Comparison of ENCODE assay signal across 26 cellular contexts in the genomic region with DNA sequence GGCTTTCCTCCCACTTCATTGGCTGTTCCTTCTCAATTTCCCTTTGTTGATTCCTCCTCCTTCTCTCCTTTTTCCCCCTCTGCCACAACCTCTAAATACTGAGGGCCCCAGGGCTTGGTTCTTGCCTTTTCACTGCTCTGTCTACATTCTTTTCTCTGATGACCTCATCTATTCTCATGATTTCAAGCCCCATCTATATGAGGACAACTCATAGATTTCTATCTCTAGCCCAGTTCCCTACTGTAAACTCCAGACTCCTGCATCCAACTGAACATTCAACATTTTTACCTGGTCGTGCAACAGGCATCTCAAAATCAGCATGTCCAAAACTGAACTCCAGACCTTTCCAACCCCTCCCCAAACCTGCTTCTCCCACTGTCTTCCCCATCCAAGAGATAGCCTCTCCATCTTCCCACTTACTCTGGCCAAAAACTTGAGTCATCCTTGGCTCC. TPM values are rescaled to one million over a fixed set of nuclear protein-coding genes. Genes with fewer than 3 reads are reported as not detected.
DNase-seq lines count a peak whose midpoint lies in the region; ATAC-seq, FAIRE-seq and TF ChIP-seq lines count a peak whose summit lies in the region.
"Had no signal": no experiment of that assay in that cellular context is flagged by ENCODE, and none has a peak within 500 bp of the region (broad histone marks: within the 10 kb centered on the region; RNA-seq: fewer than 3 reads in every experiment).

No MANE protein-coding gene starts in this region.

- POLR2A ChIA-PET in Panc1 (lab: Charles Lee) (no interaction called here), H1 (lab: Charles Lee; ENCODE audit: partially characterized antibody) (interaction anchor here (4.2 kb wide), 1 partner anchor 11 kb away, joined by 46 read pairs; a partner anchor contains a TSS)

- H4K8ac ChIP-seq in H1 (ENCODE audit: extremely low read depth, insufficient read depth, low read length) (no peak overlapping the region), mesendoderm (ENCODE audit: low read depth, low read length) (no peak overlapping the region)

- TF ChIP-seq RAD21 in H1 (IDR thresholded peaks at IDR 0.05 in 1 of 2, conservative IDR thresholded peaks at IDR 0.05 in 1 of 2; ENCODE audit: low read depth in 2 of 2, low read length in 2 of 2): no peak

- H2AK5ac ChIP-seq in H1 (ENCODE audit: low read depth, low read length) (no peak overlapping the region), mesendoderm (ENCODE audit: low read length) (no peak overlapping the region)

- H3K4me1 ChIP-seq in Panc1 (ENCODE audit: control insufficient read depth, insufficient read depth, low read length) (peaks cover 4% of the 10 kb centered on the region; the same call in 1 of the 2 replicates), H1 (replicated peaks in 1 of 4; ENCODE audit: control insufficient read depth in 3 of 4, insufficient read depth in 4 of 4, low read length in 3 of 4) (no peaks in the 10 kb centered on the region), mesendoderm (ENCODE audit: control insufficient read depth, low read depth, low read length) (no peaks in the 10 kb centered on the region), lower lobe of right lung (peaks cover 4% of the 10 kb centered on the region)

- CTCF ChIA-PET in Panc1 (lab: Charles Lee) (no interaction called here), H1 (lab: Charles Lee; ENCODE audit: partially characterized antibody) (interaction anchor here (0.5 to 2.0 kb wide), 5 partner anchors 22 to 116 kb away, joined by 3 to 5 read pairs (median 4); no protein-coding TSS in a partner anchor)

- no peak overlapping the region for H4K91ac ChIP-seq in H1 (replicated peaks; ENCODE audit: insufficient read length, low read length)

- no peak for TF ChIP-seq EP300 in H1 (IDR thresholded peaks at IDR 0.05; ENCODE audit: borderline replicate concordance in 1 of 2, low read depth in 2 of 2, low read length in 2 of 2)

- DNase-seq in GM20000 (ENCODE audit: low spot score) (peak; percentile 4), Panc1 (ENCODE audit: low read depth, low spot score) (no peak), H1 (ENCODE audit: low read depth in 1 of 2, low spot score in 2 of 2) (no peak), mesendoderm (peak; percentile 37), KG1 (lab: John Stamatoyannopoulos, UW) (no peak), globus pallidus (ENCODE audit: low spot score) (no peak), lower lobe of right lung (no peak), GF-D8 (lab: John Stamatoyannopoulos, UW) (no peak)
- DNase-seq: activated CD4-positive, alpha-beta T cell treated with anti-CD3 and anti-CD28 coated beads for 4 hours; activated naive CD4-positive, alpha-beta T cell treated with anti-CD3 and anti-CD28 coated beads, Interleukin-2, amount 10 ng/mL, durations not matched to agents 7 days and 5 days; activated T-cell treated with anti-CD3 and anti-CD28 coated beads, Interleukin-2, amount 50 U/mL, for 72 hours; aorta; CD8-positive, alpha-beta memory T cell; central memory CD4-positive, alpha-beta T cell; DMS53; dorsolateral prefrontal cortex; erythroblast; NCI-H187 treated with DMSO at 0.1 percent for 48 hours; NCI-H2227 treated with DMSO at 0.1 percent for 48 hours; NCI-H82; occipital lobe; retina; stomach; transverse colon had no signal

- no TSS peak for BruUV-seq in Panc1 (replicated peaks; lab: Mats Ljungman, UMichigan)

- H3K9me3 ChIP-seq in Panc1 (ENCODE audit: control insufficient read depth, insufficient read depth, low read depth, low read length): no peaks in the 10 kb centered on the region
- H3K9me3 ChIP-seq in H1 (ENCODE audit: insufficient read depth in 2 of 2, low read depth in 1 of 2, low read length in 1 of 2): no peaks in the 10 kb centered on the region
- no peaks in the 10 kb centered on the region for H3K9me3 ChIP-seq in lower lobe of right lung
- H3K9me3 ChIP-seq: spleen, stomach, transverse colon had no signal

- no peaks in the 10 kb centered on the region for H3K79me1 ChIP-seq in H1 (ENCODE audit: low read depth, low read length)
- no peaks in the 10 kb centered on the region for H3K79me1 ChIP-seq in mesendoderm (ENCODE audit: low read length)

- peak overlapping the region; percentile 32 for H3K56ac ChIP-seq in H1 (replicated peaks; ENCODE audit: insufficient read length, low read depth, low read length)
- no peak overlapping the region for H3K56ac ChIP-seq in mesendoderm (ENCODE audit: low read length)

- in situ Hi-C loops in Panc1 (cut with HindIII; ENCODE audit: low pct_unique_long_range_greater_than_20kb, low sequenced_read_pairs): no loop called here

- no peak overlapping the region for H3K14ac ChIP-seq in H1 (ENCODE audit: insufficient read length)

- no peak overlapping the region for H3K18ac ChIP-seq in H1 (ENCODE audit: extremely low read depth, low read length)
- no peak overlapping the region for H3K18ac ChIP-seq in mesendoderm (ENCODE audit: low read length)

- H3K4me2 ChIP-seq in H1 (ENCODE audit: insufficient read depth in 1 of 2, low read depth in 2 of 2, low read length in 2 of 2) (no peak overlapping the region), mesendoderm (ENCODE audit: low read length) (no peak overlapping the region)

- no peak overlapping the region; the same call in 1 of the 2 replicates for H3K27ac ChIP-seq in Panc1 (ENCODE audit: low read length)
- H3K27ac ChIP-seq in H1 (ENCODE audit: low read depth, low read length): no peak overlapping the region
- no peak overlapping the region for H3K27ac ChIP-seq in mesendoderm (ENCODE audit: low read depth, low read length)
- H3K27ac ChIP-seq in lower lobe of right lung: no peak overlapping the region
- H3K27ac ChIP-seq: dorsolateral prefrontal cortex, spleen, stomach, transverse colon had no signal

- TF ChIP-seq CTCF in GM20000 (IDR thresholded peaks at IDR 0.05; ENCODE audit: extremely low read depth, missing control alignments): no peak
- no peak for TF ChIP-seq CTCF in Panc1 (IDR thresholded peaks at IDR 0.05)
- no peak for TF ChIP-seq CTCF in H1 (IDR thresholded peaks at IDR 0.05; ENCODE audit: control extremely low read depth in 1 of 3, insufficient read depth in 1 of 3, low read depth in 1 of 3, low read length in 3 of 3)
- TF ChIP-seq CTCF in lower lobe of right lung (IDR thresholded peaks at IDR 0.05): no peak

- H2BK12ac ChIP-seq in H1 (ENCODE audit: low read depth, low read length): no peak overlapping the region

- H2BK15ac ChIP-seq in H1 (ENCODE audit: low read length) (no peak overlapping the region), mesendoderm (replicated peaks; ENCODE audit: low read depth) (no peak overlapping the region)

- H2BK120ac ChIP-seq in H1 (replicated peaks; ENCODE audit: low read depth, low read length): no peak overlapping the region
- no peak overlapping the region for H2BK120ac ChIP-seq in mesendoderm (ENCODE audit: low read depth, low read length)

- H2AFZ ChIP-seq in H1 (ENCODE audit: low read length): no peak overlapping the region

- no peak for TF ChIP-seq POLR2A in H1 (IDR thresholded peaks at IDR 0.05; ENCODE audit: control extremely low read depth in 1 of 2, low read depth in 2 of 2, low read length in 2 of 2)

- 100% methylated on average over 1 of the region's 1 CpG; no CpG with 5 or more reads in 1 of the 2 experiments for WGBS in H1 (ENCODE audit: extremely low coverage in 1 of 2, insufficient coverage in 1 of 2, insufficient read length in 1 of 2, insufficient replicate concordance in 2 of 2, low coverage in 1 of 2, low lambda C conversion rate in 2 of 2, missing lambda C conversion rate in 1 of 2), 2 experiments
- no CpG with 5 or more reads among the region's 1 CpG for WGBS in mesendoderm (ENCODE audit: extremely low coverage, insufficient coverage, low lambda C conversion rate)

- no peaks in the 10 kb centered on the region for H4K20me1 ChIP-seq in H1 (replicated peaks in 1 of 2; ENCODE audit: control insufficient read depth in 1 of 2, insufficient read depth in 2 of 2, low read length in 2 of 2)

- H3K36me3 ChIP-seq in Panc1 (ENCODE audit: control insufficient read depth, insufficient read depth, low read length) (no peaks in the 10 kb centered on the region), H1 (ENCODE audit: control insufficient read depth in 2 of 4, insufficient read depth in 4 of 4, low read length in 3 of 4) (no peaks in the 10 kb centered on the region), mesendoderm (ENCODE audit: control insufficient read depth, insufficient read depth, low read length) (no peaks in the 10 kb centered on the region), lower lobe of right lung (no peaks in the 10 kb centered on the region)
- H3K36me3 ChIP-seq: spleen, stomach, transverse colon had no signal

- peak; percentile 75; the same call in 1 of the 2 replicates for ATAC-seq in Panc1
- ATAC-seq in lower lobe of right lung: no peak
- ATAC-seq: activated T-cell treated with anti-CD3 and anti-CD28 coated beads, Interleukin-2, amount 50 U/mL, for 72 hours had no signal

- no peak overlapping the region for H4K5ac ChIP-seq in H1 (ENCODE audit: insufficient read length, low read depth, low read length)
- H4K5ac ChIP-seq in mesendoderm (ENCODE audit: low read length): no peak overlapping the region

- intact Hi-C loops in Panc1 (cut with micrococcal nuclease; ENCODE audit: unreplicated experiment) (no loop called here), lower lobe of right lung (cut with DNase I) (no loop called here)

- H3K27me3 ChIP-seq in Panc1 (ENCODE audit: control insufficient read depth, insufficient read depth, low read length) (no peaks in the 10 kb centered on the region), H1 (replicated peaks in 1 of 4; ENCODE audit: control insufficient read depth in 3 of 4, extremely low read depth in 1 of 4, insufficient read depth in 3 of 4, low read length in 3 of 4) (no peaks in the 10 kb centered on the region), mesendoderm (ENCODE audit: insufficient read depth, low read length, poor library complexity) (no peaks in the 10 kb centered on the region), lower lobe of right lung (ENCODE audit: low read depth) (no peaks in the 10 kb centered on the region)
- H3K27me3 ChIP-seq: dorsolateral prefrontal cortex, spleen, stomach, transverse colon had no signal

- no peak overlapping the region for H2BK20ac ChIP-seq in H1 (ENCODE audit: low read length)

- H3K9ac ChIP-seq in H1 (replicated peaks in 1 of 4; ENCODE audit: extremely low read depth in 1 of 4, low read depth in 3 of 4, low read length in 3 of 4) (no peak overlapping the region), mesendoderm (ENCODE audit: low read length) (no peak overlapping the region)

- H3K23me2 ChIP-seq in H1 (ENCODE audit: low read depth, low read length): no peaks in the 10 kb centered on the region

- H3K4me3 ChIP-seq in Panc1 (ENCODE audit: low read depth in 2 of 2, low read length in 2 of 2) (no peak overlapping the region), H1 (ENCODE audit: extremely low read depth in 1 of 4, insufficient read depth in 2 of 4, low read depth in 3 of 4, low read length in 4 of 4) (no peak overlapping the region), mesendoderm (ENCODE audit: low read length) (no peak overlapping the region), lower lobe of right lung (no peak overlapping the region)
- H3K4me3 ChIP-seq: dorsolateral prefrontal cortex, spleen, stomach, transverse colon had no signal

- no peak overlapping the region for H3K4ac ChIP-seq in H1 (replicated peaks; ENCODE audit: insufficient read length, low read depth, low read length)
- H3K4ac ChIP-seq in mesendoderm (ENCODE audit: low read depth, low read length): no peak overlapping the region

- FAIRE-seq in H1 (lab: Jason Lieb, UNC): no peak
- FAIRE-seq: frontal cortex had no signal

- H2BK5ac ChIP-seq in H1 (ENCODE audit: low read depth, low read length) (no peak overlapping the region), mesendoderm (ENCODE audit: low read length) (no peak overlapping the region)

- H3K79me2 ChIP-seq in H1 (ENCODE audit: control insufficient read depth in 1 of 2, insufficient read depth in 2 of 2, low read length in 2 of 2): no peaks in the 10 kb centered on the region
- no peaks in the 10 kb centered on the region for H3K79me2 ChIP-seq in mesendoderm (ENCODE audit: control insufficient read depth, insufficient read depth, low read length)

- H3K23ac ChIP-seq in H1 (ENCODE audit: insufficient read length) (no peak overlapping the region), mesendoderm (ENCODE audit: low read length) (no peak overlapping the region)

RNA-seq across cellular contexts. Expression of a gene that starts 11.5 kb away (rescaled TPM):
- total RNA-seq in Panc1 (2021; ENCODE audit: unreplicated experiment) (31.3 TPM), lower lobe of right lung (57.7 TPM)
- 40.2 TPM for polyA plus RNA-seq in Panc1 (2012; ENCODE audit: insufficient read length)
- total RNA-seq in H1 (2021; fragmentation: NEBNext Ultra II Directional; extraction: Animal tissue kit (Norgen Biotek cat#: 25700)): 25.1 and 25.5 TPM in 2 replicates
- polyA plus RNA-seq in H1 (2011; rRNA removed): 11.3 and 17.3 TPM in 2 replicates
- 6.0 TPM for polyA plus RNA-seq in H1 (2011; cell fraction: cytosol; rRNA removed)
- polyA plus RNA-seq in H1 (2011; cell fraction: nucleus; rRNA removed): 16.9 TPM
- 17.6 to 24.0 TPM (median 21.1 TPM) in 4 replicates for polyA plus RNA-seq in H1 (2012, experiment 1 of 2)
- polyA plus RNA-seq in H1 (2012, experiment 2 of 2): 16.8 TPM
- polyA plus RNA-seq in H1 (2013, experiment 1 of 2): 37.1 TPM
- polyA plus RNA-seq in H1 (2013, experiment 2 of 2): 31.2 TPM
- polyA minus RNA-seq in H1 (2011; rRNA and poly(A)+ RNA removed): 7.7 and 11.4 TPM in 2 replicates
- polyA minus RNA-seq in H1 (2011; cell fraction: cytosol; rRNA and poly(A)+ RNA removed): 11.7 TPM
- polyA minus RNA-seq in H1 (2011; cell fraction: nucleus; rRNA and poly(A)+ RNA removed): 11.3 TPM
- polyA plus RNA-seq in mesendoderm (2013, experiment 1 of 2): 22.3 TPM
- 22.0 TPM for polyA plus RNA-seq in mesendoderm (2013, experiment 2 of 2)

Comparison
In these comparisons a context has a peak if more than half of its experiments do, and no peak if none do; other contexts are left out.
1. DNase-seq: peak in GM20000 (single experiment) and mesendoderm (single experiment); none in Panc1 (single experiment), H1 (0 of 2), KG1 (single experiment), globus pallidus (single experiment), lower lobe of right lung (single experiment) and GF-D8 (single experiment).